31 cellular contexts compared by ENCODE assay signal in the genomic region with DNA sequence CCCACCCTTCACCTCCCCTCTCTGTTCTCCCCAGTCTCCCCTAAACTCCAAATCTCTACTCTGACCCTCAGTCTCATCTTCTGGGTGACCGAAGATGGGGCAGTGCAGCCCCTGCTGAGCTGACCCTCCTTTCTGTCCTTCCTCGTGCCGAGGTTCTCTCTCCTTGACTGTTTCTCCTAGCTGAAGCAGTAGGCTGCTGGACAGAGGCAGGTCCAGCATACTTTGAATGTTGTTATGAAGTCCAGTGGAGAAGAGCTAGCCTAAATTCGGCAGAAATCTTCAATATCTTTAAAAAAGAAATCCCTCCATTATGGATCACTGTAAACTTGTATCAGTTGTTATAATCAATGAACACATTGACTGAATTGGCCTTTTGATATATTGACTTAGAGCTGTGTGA.
"Had no signal": no experiment of that assay in that cellular context is flagged by ENCODE, and none has a peak within 500 bp of the region (broad histone marks: within the 10 kb centered on the region; RNA-seq: fewer than 3 reads in every experiment).

No MANE protein-coding gene starts in this region.

- H3K27ac Mint-ChIP-seq: activated CD4-positive, alpha-beta T cell treated with anti-CD3 and anti-CD28 coated beads, Interleukin-2, amount 10 ng/mL, durations not matched to agents 24 days and 14 days; activated CD8-positive, alpha-beta T cell treated with anti-CD3 and anti-CD28 coated beads, Interleukin-2, amount 10 ng/mL, durations not matched to agents 7 days and 5 days; activated naive CD4-positive, alpha-beta T cell treated with anti-CD3 and anti-CD28 coated beads for 36 hours; activated T-cell treated with anti-CD3 and anti-CD28 coated beads, Interleukin-2, amount 50 U/mL, for 24 hours had no signal

- H3K9me3 ChIP-seq: adrenal gland, body of pancreas, Peyer's patch, SJSA1 had no signal

- H3K27me3 Mint-ChIP-seq: activated CD4-positive, alpha-beta T cell treated with anti-CD3 and anti-CD28 coated beads, Interleukin-2, amount 10 ng/mL, durations not matched to agents 24 days and 14 days; activated T-cell treated with anti-CD3 and anti-CD28 coated beads, Interleukin-2, amount 50 U/mL, for 24 hours had no signal

- DNase-seq: activated CD4-positive, alpha-beta T cell treated with anti-CD3 and anti-CD28 coated beads for 1 hour; activated CD4-positive, alpha-beta T cell treated with anti-CD3 and anti-CD28 coated beads, Interleukin-2, amount 10 ng/mL, durations not matched to agents 24 days and 14 days; activated CD4-positive, alpha-beta T cell treated with anti-CD3 and anti-CD28 coated beads, Interleukin-2, amount 50 U/mL, for 48 hours; activated CD4-positive, CD25-positive, alpha-beta regulatory T cell; activated CD8-positive, alpha-beta T cell treated with anti-CD3 and anti-CD28 coated beads, Interleukin-2, amount 10 ng/mL, durations not matched to agents 7 days and 5 days; activated gamma-delta T cell treated with Interleukin-2 at 50 U/mL for 16 hours; activated naive CD4-positive, alpha-beta T cell treated with anti-CD3 and anti-CD28 coated beads for 36 hours; activated T-cell treated with anti-CD3 and anti-CD28 coated beads, Interleukin-2, amount 50 U/mL, for 24 hours; adrenal gland; body of pancreas; cerebellar nuclear complex; MM.1S; MV-4-11; NCI-H1092; NCI-H1417; NCI-H187 treated with DMSO at 0.1 percent for 48 hours; NCI-H2081; NCI-H226; NCI-H446 treated with DMSO at 0.1 percent for 48 hours; NCI-H524; NCI-H69; NCI-H82; Peyer's patch; RPMI8226; SHP77 treated with DMSO at 0.1 percent for 48 hours; SW 1271; T-helper 1 cell; T1000; WERI-Rb-1 had no signal

- ATAC-seq: activated CD8-positive, alpha-beta T cell treated with anti-CD3 and anti-CD28 coated beads, Interleukin-2, amount 10 ng/mL, durations not matched to agents 7 days and 5 days; body of pancreas had no signal

- H3K4me1 ChIP-seq: adrenal gland, body of pancreas, Peyer's patch, SJSA1 had no signal

- H3K36me3 ChIP-seq: adrenal gland, Peyer's patch had no signal

- H3K27ac ChIP-seq: adrenal gland, body of pancreas, KMS-11, Peyer's patch, SJSA1, WERI-Rb-1 had no signal

- H3K4me3 Mint-ChIP-seq: activated CD4-positive, alpha-beta T cell treated with anti-CD3 and anti-CD28 coated beads, Interleukin-2, amount 10 ng/mL, durations not matched to agents 24 days and 14 days; activated CD8-positive, alpha-beta T cell treated with anti-CD3 and anti-CD28 coated beads, Interleukin-2, amount 10 ng/mL, durations not matched to agents 7 days and 5 days; activated naive CD4-positive, alpha-beta T cell treated with anti-CD3 and anti-CD28 coated beads for 36 hours; activated T-cell treated with anti-CD3 and anti-CD28 coated beads, Interleukin-2, amount 50 U/mL, for 24 hours had no signal

- H3K4me3 ChIP-seq: adrenal gland, body of pancreas, Peyer's patch, SJSA1 had no signal

- H3K4me2 ChIP-seq: KMS-11 had no signal

- H3K27me3 ChIP-seq: adrenal gland, body of pancreas, Peyer's patch, SJSA1 had no signal

- H3K9ac ChIP-seq: KMS-11 had no signal
